Comparison of ENCODE assay signal across 1 cellular context in the genomic region with DNA sequence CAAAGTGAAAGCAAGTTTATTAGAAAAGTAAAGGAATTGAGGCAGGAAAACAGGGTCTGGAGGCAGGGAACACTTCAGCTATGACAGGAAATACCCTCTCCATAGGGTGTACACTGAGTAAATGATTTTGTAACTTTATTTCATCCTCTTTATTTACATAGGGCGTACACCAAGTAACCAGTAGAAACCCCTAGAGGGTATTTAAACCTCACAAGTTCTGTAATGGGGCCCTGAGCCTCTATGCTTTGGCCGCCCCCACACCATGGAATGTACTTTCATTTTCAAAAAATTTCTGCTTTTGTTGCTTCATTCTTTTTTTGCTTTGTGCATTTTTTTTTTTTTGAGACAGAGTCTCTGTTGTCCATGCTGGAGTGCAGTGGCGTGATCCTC.
TF ChIP-seq lines count a peak whose summit lies in the region.

No MANE protein-coding gene starts in this region.

TF ChIP-seq in GM23338, 12 proteins besides CTCF, POLR2A, EP300 and RAD21 (continued from another document):
- TF ChIP-seq, protein P1, sequence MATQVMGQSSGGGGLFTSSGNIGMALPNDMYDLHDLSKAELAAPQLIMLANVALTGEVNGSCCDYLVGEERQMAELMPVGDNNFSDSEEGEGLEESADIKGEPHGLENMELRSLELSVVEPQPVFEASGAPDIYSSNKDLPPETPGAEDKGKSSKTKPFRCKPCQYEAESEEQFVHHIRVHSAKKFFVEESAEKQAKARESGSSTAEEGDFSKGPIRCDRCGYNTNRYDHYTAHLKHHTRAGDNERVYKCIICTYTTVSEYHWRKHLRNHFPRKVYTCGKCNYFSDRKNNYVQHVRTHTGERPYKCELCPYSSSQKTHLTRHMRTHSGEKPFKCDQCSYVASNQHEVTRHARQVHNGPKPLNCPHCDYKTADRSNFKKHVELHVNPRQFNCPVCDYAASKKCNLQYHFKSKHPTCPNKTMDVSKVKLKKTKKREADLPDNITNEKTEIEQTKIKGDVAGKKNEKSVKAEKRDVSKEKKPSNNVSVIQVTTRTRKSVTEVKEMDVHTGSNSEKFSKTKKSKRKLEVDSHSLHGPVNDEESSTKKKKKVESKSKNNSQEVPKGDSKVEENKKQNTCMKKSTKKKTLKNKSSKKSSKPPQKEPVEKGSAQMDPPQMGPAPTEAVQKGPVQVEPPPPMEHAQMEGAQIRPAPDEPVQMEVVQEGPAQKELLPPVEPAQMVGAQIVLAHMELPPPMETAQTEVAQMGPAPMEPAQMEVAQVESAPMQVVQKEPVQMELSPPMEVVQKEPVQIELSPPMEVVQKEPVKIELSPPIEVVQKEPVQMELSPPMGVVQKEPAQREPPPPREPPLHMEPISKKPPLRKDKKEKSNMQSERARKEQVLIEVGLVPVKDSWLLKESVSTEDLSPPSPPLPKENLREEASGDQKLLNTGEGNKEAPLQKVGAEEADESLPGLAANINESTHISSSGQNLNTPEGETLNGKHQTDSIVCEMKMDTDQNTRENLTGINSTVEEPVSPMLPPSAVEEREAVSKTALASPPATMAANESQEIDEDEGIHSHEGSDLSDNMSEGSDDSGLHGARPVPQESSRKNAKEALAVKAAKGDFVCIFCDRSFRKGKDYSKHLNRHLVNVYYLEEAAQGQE (IDR thresholded peaks at IDR 0.05; ENCODE audit: unreplicated experiment) = no peak
- TF ChIP-seq STAT1 (IDR thresholded peaks at IDR 0.05; ENCODE audit: unreplicated experiment) = no peak
- TF ChIP-seq, protein P2, sequence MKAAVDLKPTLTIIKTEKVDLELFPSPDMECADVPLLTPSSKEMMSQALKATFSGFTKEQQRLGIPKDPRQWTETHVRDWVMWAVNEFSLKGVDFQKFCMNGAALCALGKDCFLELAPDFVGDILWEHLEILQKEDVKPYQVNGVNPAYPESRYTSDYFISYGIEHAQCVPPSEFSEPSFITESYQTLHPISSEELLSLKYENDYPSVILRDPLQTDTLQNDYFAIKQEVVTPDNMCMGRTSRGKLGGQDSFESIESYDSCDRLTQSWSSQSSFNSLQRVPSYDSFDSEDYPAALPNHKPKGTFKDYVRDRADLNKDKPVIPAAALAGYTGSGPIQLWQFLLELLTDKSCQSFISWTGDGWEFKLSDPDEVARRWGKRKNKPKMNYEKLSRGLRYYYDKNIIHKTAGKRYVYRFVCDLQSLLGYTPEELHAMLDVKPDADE (IDR thresholded peaks at IDR 0.05) = no peak
